11 cellular contexts compared by ENCODE assay signal in genomic region chr2:67399831-67400489, GRCh38. TPM values are rescaled to one million over a fixed set of nuclear protein-coding genes. Genes with fewer than 3 reads are reported as not detected.
DNase-seq lines count a peak whose midpoint lies in the region; ATAC-seq, FAIRE-seq and TF ChIP-seq lines count a peak whose summit lies in the region.
"Had no signal": no experiment of that assay in that cellular context is flagged by ENCODE, and none has a peak within 500 bp of the region (broad histone marks: within the 10 kb centered on the region; RNA-seq: fewer than 3 reads in every experiment).

No MANE protein-coding gene starts in this region.

- H3K4me3 ChIP-seq in fibroblast of mammary gland (ENCODE audit: control insufficient read depth, low read depth, low read length), result no peak overlapping the region
- peak overlapping the region; percentile 4 for H3K4me3 ChIP-seq in thoracic aorta
- no peak overlapping the region for H3K4me3 ChIP-seq in kidney (ENCODE audit: low read length in 2 of 2)
- H3K4me3 ChIP-seq: upper lobe of right lung had no signal

- no peak for DNase-seq in activated CD8-positive, alpha-beta memory T cell treated with anti-CD3 and anti-CD28 coated beads, Interleukin-2, amount 10 ng/mL, durations not matched to agents 7 days and 5 days
- no peak for DNase-seq in activated CD8-positive, alpha-beta memory T cell treated with anti-CD3 and anti-CD28 coated beads, Interleukin-2, amount 50 U/mL, for 48 hours
- DNase-seq in fibroblast of mammary gland (ENCODE audit: low read depth) (peak; percentile 57), thoracic aorta (ENCODE audit: low spot score) (no peak), kidney (no peak)
- DNase-seq: GDM1, upper lobe of right lung had no signal

- intact Hi-C loops in kidney (cut with DNase I), result no loop called here

- no peaks in the 10 kb centered on the region for H3K9me3 Mint-ChIP-seq in activated CD8-positive, alpha-beta memory T cell treated with anti-CD3 and anti-CD28 coated beads, Interleukin-2, amount 10 ng/mL, durations not matched to agents 7 days and 5 days (ENCODE audit: low read depth)

- H3K36me3 Mint-ChIP-seq in activated CD8-positive, alpha-beta memory T cell treated with anti-CD3 and anti-CD28 coated beads, Interleukin-2, amount 10 ng/mL, durations not matched to agents 7 days and 5 days, result peaks cover 37% of the 10 kb centered on the region

- no peak overlapping the region for H3K9ac ChIP-seq in kidney (ENCODE audit: low read length in 2 of 2)

- H3K27ac Mint-ChIP-seq in activated CD8-positive, alpha-beta memory T cell treated with anti-CD3 and anti-CD28 coated beads, Interleukin-2, amount 10 ng/mL, durations not matched to agents 7 days and 5 days, result peak overlapping the region; percentile 9

- TF ChIP-seq CTCF in fibroblast of mammary gland (conservative IDR thresholded peaks at IDR 0.05; ENCODE audit: control insufficient read depth, insufficient read depth, low read depth, low read length), result no peak
- TF ChIP-seq CTCF in thoracic aorta (IDR thresholded peaks at IDR 0.05), result no peak
- TF ChIP-seq CTCF in kidney (IDR thresholded peaks at IDR 0.05; ENCODE audit: borderline replicate concordance, extremely low read depth, insufficient read depth), result no peak

- H3K27ac ChIP-seq in thoracic aorta (peak overlapping the region in 1 of 2 donors; percentile 4), kidney (ENCODE audit: low read depth in 2 of 2, low read length in 2 of 2) (no peak overlapping the region)
- H3K27ac ChIP-seq: upper lobe of right lung had no signal

- ATAC-seq in activated CD8-positive, alpha-beta memory T cell treated with anti-CD3 and anti-CD28 coated beads, Interleukin-2, amount 10 ng/mL, durations not matched to agents 7 days and 5 days, result no peak
- ATAC-seq in SK-N-SH treated with all-trans-retinoic acid at 6 μM for 48 hours (no peak), thoracic aorta (ENCODE audit: insufficient number of reproducible peaks, low FRiP score, low read depth) (no peak), GM18907 (IDR thresholded peaks at IDR 0.05; ENCODE audit: unreplicated experiment) (no peak), HG03196 (IDR thresholded peaks at IDR 0.05; ENCODE audit: unreplicated experiment) (no peak)
- ATAC-seq: HCT116, upper lobe of right lung had no signal

- H3K36me3 ChIP-seq in thoracic aorta (no peaks in the 10 kb centered on the region), kidney (ENCODE audit: control insufficient read depth in 1 of 2, insufficient read depth in 2 of 2, low read length in 2 of 2) (peaks cover 4 to 5% of the 10 kb centered on the region in 2 donors)

- peaks cover 22% of the 10 kb centered on the region for H3K4me1 Mint-ChIP-seq in activated CD8-positive, alpha-beta memory T cell treated with anti-CD3 and anti-CD28 coated beads, Interleukin-2, amount 10 ng/mL, durations not matched to agents 7 days and 5 days

- no peaks in the 10 kb centered on the region for H3K27me3 ChIP-seq in thoracic aorta (replicated peaks; ENCODE audit: insufficient read depth)
- H3K27me3 ChIP-seq: upper lobe of right lung had no signal

- CTCF ChIA-PET in activated CD8-positive, alpha-beta memory T cell treated with anti-CD3 and anti-CD28 coated beads, Interleukin-2, amount 10 ng/mL, durations not matched to agents 7 days and 5 days (lab: Charles Lee), result no interaction called here

- H3K27me3 Mint-ChIP-seq in activated CD8-positive, alpha-beta memory T cell treated with anti-CD3 and anti-CD28 coated beads, Interleukin-2, amount 10 ng/mL, durations not matched to agents 7 days and 5 days, result no peaks in the 10 kb centered on the region

- H3K4me1 ChIP-seq in thoracic aorta (ENCODE audit: control insufficient read depth in 1 of 2, low read depth in 2 of 2) (peaks cover 23 to 40% of the 10 kb centered on the region in 2 donors), kidney (ENCODE audit: control insufficient read depth in 1 of 2, insufficient read depth in 1 of 2, low read depth in 1 of 2, low read length in 2 of 2) (no peaks in the 10 kb centered on the region)

- no peak overlapping the region for H3K4me3 Mint-ChIP-seq in activated CD8-positive, alpha-beta memory T cell treated with anti-CD3 and anti-CD28 coated beads, Interleukin-2, amount 10 ng/mL, durations not matched to agents 7 days and 5 days

- no peaks in the 10 kb centered on the region for H3K9me3 ChIP-seq in thoracic aorta
- H3K9me3 ChIP-seq in kidney (ENCODE audit: control insufficient read depth in 1 of 2, low read length in 2 of 2), result no peaks in the 10 kb centered on the region
- H3K9me3 ChIP-seq: upper lobe of right lung had no signal

- FAIRE-seq in kidney (lab: Jason Lieb, UNC), result no peak

TF ChIP-seq in SK-N-SH treated with all-trans-retinoic acid at 6 μM for 48 hours, 23 proteins besides CTCF, POLR2A, EP300 and RAD21:
- TF ChIP-seq POU6F1 (CRISPR knock-in tag; IDR thresholded peaks at IDR 0.05; ENCODE audit: borderline replicate concordance, low read depth) (no peak), ZFP3 (CRISPR knock-in tag; IDR thresholded peaks at IDR 0.05) (0 out of 2 replicates have a peak, but pooled peaks have one; percentile 41)

RNA-seq across cellular contexts. Expression of gene ETAA1, which starts 2.8 kb away (rescaled TPM):
- 10 to 100 TPM; 10.7 to 11.7 TPM for total RNA-seq in activated CD8-positive, alpha-beta memory T cell treated with anti-CD3 and anti-CD28 coated beads, Interleukin-2, amount 10 ng/mL, durations not matched to agents 7 days and 5 days
- total RNA-seq in thoracic aorta (10 to 100 TPM; 19.2 to 19.4 TPM), kidney (14.7 TPM)
- polyA plus RNA-seq in kidney (ENCODE audit: insufficient read depth, low read depth, low replicate concordance), result 7.6 TPM
